1 cellular context compared by ENCODE assay signal in genomic region chr19:8321760-8322637, GRCh38.
TF ChIP-seq lines count a peak whose summit lies in the region.

No MANE protein-coding gene starts in this region.

TF ChIP-seq in HepG2, 621 proteins besides CTCF, POLR2A, EP300 and RAD21:
- TF ChIP-seq ERF (CRISPR knock-in tag; IDR thresholded peaks at IDR 0.05): 0 out of 2 replicates have a peak, but pooled peaks have one; percentile 10
- peak; percentile 37 for TF ChIP-seq RBFOX2 (IDR thresholded peaks at IDR 0.05; ENCODE audit: low read depth, low read length)
- TF ChIP-seq SETDB1 (CRISPR knock-in tag; IDR thresholded peaks at IDR 0.05; ENCODE audit: borderline replicate concordance): no peak
- TF ChIP-seq, protein P1, sequence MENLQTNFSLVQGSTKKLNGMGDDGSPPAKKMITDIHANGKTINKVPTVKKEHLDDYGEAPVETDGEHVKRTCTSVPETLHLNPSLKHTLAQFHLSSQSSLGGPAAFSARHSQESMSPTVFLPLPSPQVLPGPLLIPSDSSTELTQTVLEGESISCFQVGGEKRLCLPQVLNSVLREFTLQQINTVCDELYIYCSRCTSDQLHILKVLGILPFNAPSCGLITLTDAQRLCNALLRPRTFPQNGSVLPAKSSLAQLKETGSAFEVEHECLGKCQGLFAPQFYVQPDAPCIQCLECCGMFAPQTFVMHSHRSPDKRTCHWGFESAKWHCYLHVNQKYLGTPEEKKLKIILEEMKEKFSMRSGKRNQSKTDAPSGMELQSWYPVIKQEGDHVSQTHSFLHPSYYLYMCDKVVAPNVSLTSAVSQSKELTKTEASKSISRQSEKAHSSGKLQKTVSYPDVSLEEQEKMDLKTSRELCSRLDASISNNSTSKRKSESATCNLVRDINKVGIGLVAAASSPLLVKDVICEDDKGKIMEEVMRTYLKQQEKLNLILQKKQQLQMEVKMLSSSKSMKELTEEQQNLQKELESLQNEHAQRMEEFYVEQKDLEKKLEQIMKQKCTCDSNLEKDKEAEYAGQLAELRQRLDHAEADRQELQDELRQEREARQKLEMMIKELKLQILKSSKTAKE (CRISPR knock-in tag; IDR thresholded peaks at IDR 0.05; ENCODE audit: borderline replicate concordance): no peak
- TF ChIP-seq, protein P2, sequence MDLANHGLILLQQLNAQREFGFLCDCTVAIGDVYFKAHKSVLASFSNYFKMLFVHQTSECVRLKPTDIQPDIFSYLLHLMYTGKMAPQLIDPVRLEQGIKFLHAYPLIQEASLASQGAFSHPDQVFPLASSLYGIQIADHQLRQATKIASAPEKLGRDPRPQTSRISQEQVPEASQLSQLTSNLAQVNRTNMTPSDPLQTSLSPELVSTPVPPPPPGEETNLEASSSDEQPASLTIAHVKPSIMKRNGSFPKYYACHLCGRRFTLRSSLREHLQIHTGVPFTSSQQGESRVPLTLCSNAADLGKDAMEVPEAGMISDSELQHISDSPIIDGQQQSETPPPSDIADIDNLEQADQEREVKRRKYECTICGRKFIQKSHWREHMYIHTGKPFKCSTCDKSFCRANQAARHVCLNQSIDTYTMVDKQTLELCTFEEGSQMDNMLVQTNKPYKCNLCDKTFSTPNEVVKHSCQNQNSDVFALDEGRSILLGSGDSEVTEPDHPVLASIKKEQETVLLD (CRISPR knock-in tag; IDR thresholded peaks at IDR 0.05; ENCODE audit: low read depth): peak; percentile 46; the same call in 1 of the 2 replicates
- TF ChIP-seq ZNF432 (CRISPR knock-in tag; IDR thresholded peaks at IDR 0.05; ENCODE audit: borderline replicate concordance): no peak
- TF ChIP-seq ZNF788 (CRISPR knock-in tag; IDR thresholded peaks at IDR 0.05; ENCODE audit: borderline replicate concordance): 0 out of 2 replicates have a peak, but pooled peaks have one; percentile 8
- no peak for TF ChIP-seq SIX1 (CRISPR knock-in tag; IDR thresholded peaks at IDR 0.05; ENCODE audit: borderline replicate concordance)
- TF ChIP-seq REPIN1 (CRISPR knock-in tag; IDR thresholded peaks at IDR 0.05; ENCODE audit: borderline replicate concordance, low read depth): no peak
- 0 out of 2 replicates have a peak, but pooled peaks have one; percentile 42 for TF ChIP-seq ELF4 (CRISPR knock-in tag; IDR thresholded peaks at IDR 0.05; ENCODE audit: borderline replicate concordance)
- TF ChIP-seq NR2F1 (CRISPR knock-in tag; IDR thresholded peaks at IDR 0.05): no peak
- TF ChIP-seq REL (CRISPR knock-in tag; conservative IDR thresholded peaks at IDR 0.05): 0 out of 2 replicates have a peak, but pooled peaks have one; percentile 12
- TF ChIP-seq FLYWCH1 (CRISPR knock-in tag; IDR thresholded peaks at IDR 0.05): no peak
- TF ChIP-seq ISL2 (CRISPR knock-in tag; IDR thresholded peaks at IDR 0.05): no peak
- TF ChIP-seq SMARCE1 (IDR thresholded peaks at IDR 0.05; ENCODE audit: borderline replicate concordance): no peak
- TF ChIP-seq MIXL1 (CRISPR knock-in tag; IDR thresholded peaks at IDR 0.05): no peak
- TF ChIP-seq, protein P3, sequence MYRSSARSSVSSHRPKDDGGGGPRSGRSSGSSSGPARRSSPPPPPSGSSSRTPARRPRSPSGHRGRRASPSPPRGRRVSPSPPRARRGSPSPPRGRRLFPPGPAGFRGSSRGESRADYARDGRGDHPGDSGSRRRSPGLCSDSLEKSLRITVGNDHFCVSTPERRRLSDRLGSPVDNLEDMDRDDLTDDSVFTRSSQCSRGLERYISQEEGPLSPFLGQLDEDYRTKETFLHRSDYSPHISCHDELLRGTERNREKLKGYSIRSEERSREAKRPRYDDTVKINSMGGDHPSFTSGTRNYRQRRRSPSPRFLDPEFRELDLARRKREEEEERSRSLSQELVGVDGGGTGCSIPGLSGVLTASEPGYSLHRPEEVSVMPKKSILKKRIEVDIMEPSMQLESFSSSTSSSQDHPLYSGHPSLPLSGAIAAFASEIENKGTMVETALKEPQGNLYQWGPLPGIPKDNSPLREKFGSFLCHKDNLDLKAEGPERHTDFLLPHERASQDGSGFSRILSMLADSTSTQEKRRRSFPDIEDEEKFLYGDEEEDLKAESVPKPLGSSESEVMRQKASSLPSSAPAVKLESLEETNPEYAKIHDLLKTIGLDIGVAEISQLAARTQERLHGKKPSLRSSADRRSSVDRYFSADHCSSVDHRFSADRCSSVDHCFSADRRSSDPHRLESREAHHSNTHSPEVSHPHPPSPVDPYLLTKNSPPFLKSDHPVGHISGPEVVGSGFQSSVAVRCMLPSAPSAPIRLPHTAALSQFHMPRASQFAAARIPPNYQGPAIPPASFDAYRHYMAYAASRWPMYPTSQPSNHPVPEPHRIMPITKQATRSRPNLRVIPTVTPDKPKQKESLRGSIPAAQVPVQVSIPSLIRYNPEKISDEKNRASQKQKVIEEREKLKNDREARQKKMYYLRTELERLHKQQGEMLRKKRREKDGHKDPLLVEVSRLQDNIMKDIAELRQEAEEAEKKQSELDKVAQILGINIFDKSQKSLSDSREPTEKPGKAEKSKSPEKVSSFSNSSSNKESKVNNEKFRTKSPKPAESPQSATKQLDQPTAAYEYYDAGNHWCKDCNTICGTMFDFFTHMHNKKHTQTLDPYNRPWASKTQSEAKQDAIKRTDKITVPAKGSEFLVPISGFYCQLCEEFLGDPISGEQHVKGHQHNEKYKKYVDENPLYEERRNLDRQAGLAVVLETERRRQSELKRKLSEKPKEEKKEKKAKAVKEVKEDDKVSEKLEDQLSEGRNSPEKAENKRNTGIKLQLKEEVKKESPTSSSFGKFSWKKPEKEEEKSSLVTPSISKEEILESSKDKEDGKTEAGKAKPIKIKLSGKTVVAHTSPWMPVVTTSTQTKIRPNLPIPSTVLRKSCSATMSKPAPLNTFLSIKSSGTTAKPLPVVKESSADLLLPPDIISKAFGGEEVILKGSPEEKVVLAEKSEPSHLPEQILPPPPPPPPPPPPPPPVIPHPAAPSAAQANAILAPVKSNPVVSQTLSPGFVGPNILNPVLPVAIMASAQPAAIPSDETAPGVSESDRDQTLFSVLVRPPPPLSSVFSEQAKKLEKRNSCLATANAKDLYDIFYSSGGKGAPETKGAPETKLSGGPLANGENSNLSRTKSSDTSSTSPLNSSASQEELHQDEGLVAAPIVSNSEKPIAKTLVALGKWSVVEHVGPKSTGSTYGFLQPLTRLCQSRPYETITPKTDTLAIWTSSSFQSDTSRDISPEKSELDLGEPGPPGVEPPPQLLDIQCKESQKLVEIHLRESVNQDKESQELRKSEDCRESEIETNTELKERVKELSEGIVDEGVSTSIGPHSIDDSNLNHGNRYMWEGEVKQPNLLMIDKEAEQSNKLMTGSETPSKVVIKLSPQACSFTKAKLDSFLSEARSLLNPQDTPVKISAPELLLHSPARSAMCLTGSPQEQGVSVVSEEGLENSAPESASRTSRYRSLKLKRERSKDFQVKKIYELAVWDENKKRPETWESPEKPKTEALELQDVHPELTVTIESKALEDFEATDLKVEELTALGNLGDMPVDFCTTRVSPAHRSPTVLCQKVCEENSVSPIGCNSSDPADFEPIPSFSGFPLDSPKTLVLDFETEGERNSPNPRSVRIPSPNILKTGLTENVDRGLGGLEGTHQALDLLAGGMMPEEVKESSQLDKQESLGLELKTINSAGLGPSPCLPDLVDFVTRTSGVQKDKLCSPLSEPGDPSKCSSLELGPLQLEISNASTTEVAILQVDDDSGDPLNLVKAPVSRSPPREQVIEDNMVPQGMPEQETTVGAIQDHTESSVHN (CRISPR knock-in tag; IDR thresholded peaks at IDR 0.05): peak; percentile 42; the same call in 1 of the 2 replicates
- TF ChIP-seq HES4 (CRISPR knock-in tag; IDR thresholded peaks at IDR 0.05; ENCODE audit: borderline replicate concordance): peak; percentile 25; the same call in 1 of the 2 replicates
- TF ChIP-seq EED (CRISPR knock-in tag; IDR thresholded peaks at IDR 0.05): no peak
- 0 out of 2 replicates have a peak, but pooled peaks have one; percentile 41 for TF ChIP-seq ZNF3 (CRISPR knock-in tag; IDR thresholded peaks at IDR 0.05)
- TF ChIP-seq ZNF329 (CRISPR knock-in tag; IDR thresholded peaks at IDR 0.05; ENCODE audit: low read depth): no peak
- TF ChIP-seq, protein P4, sequence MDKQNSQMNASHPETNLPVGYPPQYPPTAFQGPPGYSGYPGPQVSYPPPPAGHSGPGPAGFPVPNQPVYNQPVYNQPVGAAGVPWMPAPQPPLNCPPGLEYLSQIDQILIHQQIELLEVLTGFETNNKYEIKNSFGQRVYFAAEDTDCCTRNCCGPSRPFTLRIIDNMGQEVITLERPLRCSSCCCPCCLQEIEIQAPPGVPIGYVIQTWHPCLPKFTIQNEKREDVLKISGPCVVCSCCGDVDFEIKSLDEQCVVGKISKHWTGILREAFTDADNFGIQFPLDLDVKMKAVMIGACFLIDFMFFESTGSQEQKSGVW (CRISPR knock-in tag; IDR thresholded peaks at IDR 0.05; ENCODE audit: borderline replicate concordance): no peak
- TF ChIP-seq NONO (IDR thresholded peaks at IDR 0.05): no peak
- TF ChIP-seq NONO (CRISPR knock-in tag; conservative IDR thresholded peaks at IDR 0.05): no peak
- no peak for TF ChIP-seq KMT2B (CRISPR knock-in tag; IDR thresholded peaks at IDR 0.05)
- no peak for TF ChIP-seq FOXJ3 (CRISPR knock-in tag; IDR thresholded peaks at IDR 0.05; ENCODE audit: borderline replicate concordance)
- no peak for TF ChIP-seq MAZ (IDR thresholded peaks at IDR 0.05; ENCODE audit: borderline replicate concordance, low read depth, low read length)
- TF ChIP-seq MAZ (CRISPR knock-in tag; IDR thresholded peaks at IDR 0.05; ENCODE audit: low read depth): no peak
- 0 out of 2 replicates have a peak, but pooled peaks have one; percentile 7 for TF ChIP-seq ZNF709 (CRISPR knock-in tag; IDR thresholded peaks at IDR 0.05)
- TF ChIP-seq AGO2 (optimal IDR thresholded peaks at IDR 0.05; ENCODE audit: low read depth, low read length): peak; percentile 39
- no peak for TF ChIP-seq DPF2 (CRISPR knock-in tag; IDR thresholded peaks at IDR 0.05; ENCODE audit: borderline replicate concordance, low read depth)
